ENCODE assay signal across 8 cellular contexts in the genomic region with DNA sequence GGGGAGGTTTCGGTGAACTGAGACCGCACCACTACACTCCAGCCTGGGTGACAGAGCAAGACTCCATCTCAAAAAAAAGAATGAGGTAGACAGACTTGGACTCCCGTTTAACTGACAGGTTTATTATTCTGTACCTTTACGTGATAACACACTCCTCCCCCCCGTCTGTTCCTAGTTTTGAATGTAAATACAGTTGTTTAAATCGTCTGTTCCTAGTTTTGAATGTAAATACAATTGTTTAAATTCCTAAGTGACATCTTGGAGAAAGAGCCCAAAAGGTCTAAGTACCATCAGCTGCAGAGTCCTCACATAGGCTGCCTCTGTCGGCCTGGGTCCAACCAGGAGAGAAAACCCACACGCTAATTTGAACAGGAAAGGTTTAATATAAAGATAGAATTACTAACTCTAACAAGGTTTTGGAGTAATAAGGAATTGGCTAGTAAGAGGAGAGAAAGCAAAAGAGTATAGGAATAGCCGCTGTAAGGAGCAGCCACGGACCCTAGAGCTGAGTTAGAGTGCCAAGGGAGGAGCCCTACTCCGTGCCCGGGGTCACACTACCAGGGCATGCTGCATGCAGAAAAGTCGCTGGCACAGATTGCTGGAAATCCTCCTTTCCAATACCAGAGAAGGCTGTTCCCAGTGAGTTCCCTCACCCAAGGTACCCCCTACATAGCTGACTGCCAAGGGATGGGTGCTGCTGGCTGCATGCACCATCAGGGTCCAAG.
A peak's percentile ranks its signal among the peaks of the same experiment; 100 is the strongest.
DNase-seq lines count a peak whose midpoint lies in the region; ATAC-seq lines count a peak whose summit lies in the region.

No MANE protein-coding gene starts in this region.

- H3K27me3 ChIP-seq in subcutaneous abdominal adipose tissue (ENCODE audit: control insufficient read depth in 5 of 5, insufficient read depth in 4 of 5, low read length in 5 of 5), result no peaks in the 10 kb centered on the region

- peak overlapping the region; percentile 77 for H3K27ac ChIP-seq in subcutaneous abdominal adipose tissue (ENCODE audit: low read depth, low read length)

- ATAC-seq in HG03558 (IDR thresholded peaks at IDR 0.05; ENCODE audit: extremely low read depth, unreplicated experiment) (peak; percentile 7), Right ventricle myocardium superior (ENCODE audit: poor library complexity) (peak; percentile 9), HG03378 (IDR thresholded peaks at IDR 0.05; ENCODE audit: unreplicated experiment) (no peak)

- H3K36me3 ChIP-seq in subcutaneous abdominal adipose tissue (ENCODE audit: control insufficient read depth in 5 of 5, insufficient read depth in 5 of 5, low read length in 5 of 5), result no peaks in the 10 kb centered on the region

- intact Hi-C loops in Right ventricle myocardium superior (cut with DNase I), result no loop called here

- no peak overlapping the region for H3K4me3 ChIP-seq in subcutaneous abdominal adipose tissue (ENCODE audit: low read depth in 1 of 5, low read length in 5 of 5)

- H3K9me3 ChIP-seq in subcutaneous abdominal adipose tissue (ENCODE audit: control insufficient read depth in 5 of 5, low read length in 5 of 5), result peaks cover 0 to 2% (median 0%) of the 10 kb centered on the region in 5 donors

- peak; percentile 66 to 70 for DNase-seq in NCI-H446 (lab: John Stamatoyannopoulos, UW)
- DNase-seq in NCI-H446 treated with DMSO at 0.1 percent for 48 hours (lab: John Stamatoyannopoulos, UW), result no peak
- no peak for DNase-seq in Right ventricle myocardium superior
- no peak for DNase-seq in iPS-NIHi11 (ENCODE audit: low spot score)
- no peak for DNase-seq in NCI-H1105 (lab: John Stamatoyannopoulos, UW)

- peaks cover 14 to 67% (median 53%) of the 10 kb centered on the region in 5 donors for H3K4me1 ChIP-seq in subcutaneous abdominal adipose tissue (ENCODE audit: control insufficient read depth in 5 of 5, insufficient read depth in 5 of 5, low read length in 5 of 5)

- no peak overlapping the region for H3K9ac ChIP-seq in subcutaneous abdominal adipose tissue (ENCODE audit: low read length in 5 of 5)

Comparison
In these comparisons a context has a peak if more than half of its experiments do, and no peak if none do; other contexts are left out.
1. DNase-seq: peak in NCI-H446 (2 of 2); none in NCI-H446 treated with DMSO at 0.1 percent for 48 hours (single experiment), Right ventricle myocardium superior (single experiment), iPS-NIHi11 (single experiment) and NCI-H1105 (single experiment).